1 cellular context compared by ENCODE assay signal in the genomic region with DNA sequence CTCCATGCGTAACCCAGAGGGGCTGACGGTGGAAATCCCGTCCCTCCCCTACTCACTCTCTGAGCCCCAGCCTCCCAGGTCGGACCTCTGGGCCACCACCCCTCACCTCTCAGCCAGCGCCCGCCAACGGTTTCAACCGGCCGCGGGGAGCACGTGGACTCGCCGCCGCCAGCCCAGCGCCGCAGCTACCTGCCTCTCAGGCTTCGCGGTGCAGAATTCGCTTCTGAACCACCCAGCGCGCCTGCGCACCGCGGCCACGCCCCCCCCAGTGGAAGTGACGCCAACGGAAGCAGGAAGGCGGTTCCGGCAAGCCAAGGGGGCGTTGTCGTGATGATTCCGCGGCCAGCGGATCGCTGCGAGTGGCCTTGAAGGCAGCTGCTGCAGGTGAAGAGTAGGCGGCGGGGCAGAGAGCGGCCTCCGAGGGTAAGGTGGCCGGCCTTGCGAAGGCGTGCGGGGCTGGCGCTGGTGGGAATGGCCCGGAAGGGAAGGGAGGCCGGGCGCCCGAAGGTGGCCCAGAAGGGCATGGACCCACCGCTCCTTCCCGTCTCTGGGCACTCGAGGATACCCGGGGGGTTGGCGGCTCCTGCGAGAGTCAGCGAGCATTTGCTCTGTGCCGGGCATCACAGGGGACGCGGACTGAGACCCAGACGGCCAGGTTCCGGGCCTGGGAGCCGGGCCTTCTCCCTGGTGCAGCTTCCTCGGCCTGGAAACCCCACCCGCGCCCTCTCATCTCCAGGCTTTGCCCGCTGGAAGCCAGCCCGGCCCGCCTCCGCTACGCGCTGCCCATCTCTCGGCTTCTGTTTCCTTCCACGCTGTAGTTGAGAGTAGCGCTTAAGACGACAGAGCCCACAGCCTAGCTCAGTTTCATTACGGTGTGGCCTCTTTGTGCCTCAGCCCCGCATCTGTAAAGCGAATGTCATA.
TF ChIP-seq lines count a peak whose summit lies in the region.

A gene with protein sequence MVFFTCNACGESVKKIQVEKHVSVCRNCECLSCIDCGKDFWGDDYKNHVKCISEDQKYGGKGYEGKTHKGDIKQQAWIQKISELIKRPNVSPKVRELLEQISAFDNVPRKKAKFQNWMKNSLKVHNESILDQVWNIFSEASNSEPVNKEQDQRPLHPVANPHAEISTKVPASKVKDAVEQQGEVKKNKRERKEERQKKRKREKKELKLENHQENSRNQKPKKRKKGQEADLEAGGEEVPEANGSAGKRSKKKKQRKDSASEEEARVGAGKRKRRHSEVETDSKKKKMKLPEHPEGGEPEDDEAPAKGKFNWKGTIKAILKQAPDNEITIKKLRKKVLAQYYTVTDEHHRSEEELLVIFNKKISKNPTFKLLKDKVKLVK (minus strand): TSS at position 225 of the 921 bp plus-strand sequence. CDS start 6,412 bp downstream, outside the sequence.
A gene with protein sequence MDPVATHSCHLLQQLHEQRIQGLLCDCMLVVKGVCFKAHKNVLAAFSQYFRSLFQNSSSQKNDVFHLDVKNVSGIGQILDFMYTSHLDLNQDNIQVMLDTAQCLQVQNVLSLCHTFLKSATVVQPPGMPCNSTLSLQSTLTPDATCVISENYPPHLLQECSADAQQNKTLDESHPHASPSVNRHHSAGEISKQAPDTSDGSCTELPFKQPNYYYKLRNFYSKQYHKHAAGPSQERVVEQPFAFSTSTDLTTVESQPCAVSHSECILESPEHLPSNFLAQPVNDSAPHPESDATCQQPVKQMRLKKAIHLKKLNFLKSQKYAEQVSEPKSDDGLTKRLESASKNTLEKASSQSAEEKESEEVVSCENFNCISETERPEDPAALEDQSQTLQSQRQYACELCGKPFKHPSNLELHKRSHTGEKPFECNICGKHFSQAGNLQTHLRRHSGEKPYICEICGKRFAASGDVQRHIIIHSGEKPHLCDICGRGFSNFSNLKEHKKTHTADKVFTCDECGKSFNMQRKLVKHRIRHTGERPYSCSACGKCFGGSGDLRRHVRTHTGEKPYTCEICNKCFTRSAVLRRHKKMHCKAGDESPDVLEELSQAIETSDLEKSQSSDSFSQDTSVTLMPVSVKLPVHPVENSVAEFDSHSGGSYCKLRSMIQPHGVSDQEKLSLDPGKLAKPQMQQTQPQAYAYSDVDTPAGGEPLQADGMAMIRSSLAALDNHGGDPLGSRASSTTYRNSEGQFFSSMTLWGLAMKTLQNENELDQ (plus strand): TSS at position 322 of the 921 bp plus-strand sequence. CDS start 9,695 bp downstream, outside the sequence.

TF ChIP-seq in HepG2, 621 proteins besides CTCF, POLR2A, EP300 and RAD21 (continued from another document and continues in another):
- no peak for TF ChIP-seq PLRG1 (conservative IDR thresholded peaks at IDR 0.05)
- TF ChIP-seq ZNF773 (CRISPR knock-in tag; IDR thresholded peaks at IDR 0.05; ENCODE audit: borderline replicate concordance), result 0 out of 2 replicates have a peak, but pooled peaks have one; percentile 17
- TF ChIP-seq ZNF660 (CRISPR knock-in tag; IDR thresholded peaks at IDR 0.05; ENCODE audit: borderline replicate concordance, low read depth), result no peak
- TF ChIP-seq MED1 (CRISPR knock-in tag; IDR thresholded peaks at IDR 0.05), result no peak; the same call in none of the 2 replicates
- no peak for TF ChIP-seq ZFAT (CRISPR knock-in tag; conservative IDR thresholded peaks at IDR 0.05)
- TF ChIP-seq, protein P1, sequence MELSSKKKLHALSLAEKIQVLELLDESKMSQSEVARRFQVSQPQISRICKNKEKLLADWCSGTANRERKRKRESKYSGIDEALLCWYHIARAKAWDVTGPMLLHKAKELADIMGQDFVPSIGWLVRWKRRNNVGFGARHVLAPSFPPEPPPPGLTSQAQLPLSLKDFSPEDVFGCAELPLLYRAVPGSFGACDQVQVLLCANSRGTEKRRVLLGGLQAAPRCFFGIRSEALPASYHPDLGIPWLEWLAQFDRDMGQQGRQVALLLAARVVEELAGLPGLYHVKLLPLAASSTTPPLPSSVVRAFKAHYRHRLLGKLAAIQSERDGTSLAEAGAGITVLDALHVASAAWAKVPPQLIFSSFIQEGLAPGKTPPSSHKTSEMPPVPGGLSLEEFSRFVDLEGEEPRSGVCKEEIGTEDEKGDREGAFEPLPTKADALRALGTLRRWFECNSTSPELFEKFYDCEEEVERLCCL (CRISPR knock-in tag; IDR thresholded peaks at IDR 0.05; ENCODE audit: borderline replicate concordance), result 0 out of 2 replicates have a peak, but pooled peaks have one; percentile 29
- peak; percentile 99 for TF ChIP-seq MXI1 (IDR thresholded peaks at IDR 0.05; ENCODE audit: borderline replicate concordance, low read depth, low read length)
- TF ChIP-seq, protein P2, sequence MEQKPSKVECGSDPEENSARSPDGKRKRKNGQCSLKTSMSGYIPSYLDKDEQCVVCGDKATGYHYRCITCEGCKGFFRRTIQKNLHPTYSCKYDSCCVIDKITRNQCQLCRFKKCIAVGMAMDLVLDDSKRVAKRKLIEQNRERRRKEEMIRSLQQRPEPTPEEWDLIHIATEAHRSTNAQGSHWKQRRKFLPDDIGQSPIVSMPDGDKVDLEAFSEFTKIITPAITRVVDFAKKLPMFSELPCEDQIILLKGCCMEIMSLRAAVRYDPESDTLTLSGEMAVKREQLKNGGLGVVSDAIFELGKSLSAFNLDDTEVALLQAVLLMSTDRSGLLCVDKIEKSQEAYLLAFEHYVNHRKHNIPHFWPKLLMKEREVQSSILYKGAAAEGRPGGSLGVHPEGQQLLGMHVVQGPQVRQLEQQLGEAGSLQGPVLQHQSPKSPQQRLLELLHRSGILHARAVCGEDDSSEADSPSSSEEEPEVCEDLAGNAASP (CRISPR knock-in tag; IDR thresholded peaks at IDR 0.05; ENCODE audit: borderline replicate concordance), result peak; percentile 45; the same call in 1 of the 2 replicates
- TF ChIP-seq, protein P3, sequence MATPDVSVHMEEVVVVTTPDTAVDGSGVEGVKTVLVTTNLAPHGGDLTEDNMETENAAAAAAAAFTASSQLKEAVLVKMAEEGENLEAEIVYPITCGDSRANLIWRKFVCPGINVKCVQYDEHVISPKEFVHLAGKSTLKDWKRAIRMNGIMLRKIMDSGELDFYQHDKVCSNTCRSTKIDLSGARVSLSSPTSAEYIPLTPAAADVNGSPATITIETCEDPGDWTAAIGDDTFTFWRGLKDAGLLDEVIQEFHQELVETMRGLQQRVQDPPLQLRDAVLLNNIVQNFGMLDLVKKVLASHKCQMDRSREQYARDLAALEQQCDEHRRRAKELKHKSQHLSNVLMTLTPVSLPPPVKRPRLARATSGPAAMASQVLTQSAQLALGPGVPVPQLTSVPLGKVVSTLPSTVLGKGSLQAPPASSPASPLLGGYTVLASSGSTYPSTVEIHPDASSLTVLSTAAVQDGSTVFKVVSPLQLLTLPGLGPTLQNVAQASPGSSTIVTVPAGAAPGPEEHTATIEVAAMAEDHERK (CRISPR knock-in tag; IDR thresholded peaks at IDR 0.05; ENCODE audit: low read depth), result no peak
- TF ChIP-seq, protein P4, sequence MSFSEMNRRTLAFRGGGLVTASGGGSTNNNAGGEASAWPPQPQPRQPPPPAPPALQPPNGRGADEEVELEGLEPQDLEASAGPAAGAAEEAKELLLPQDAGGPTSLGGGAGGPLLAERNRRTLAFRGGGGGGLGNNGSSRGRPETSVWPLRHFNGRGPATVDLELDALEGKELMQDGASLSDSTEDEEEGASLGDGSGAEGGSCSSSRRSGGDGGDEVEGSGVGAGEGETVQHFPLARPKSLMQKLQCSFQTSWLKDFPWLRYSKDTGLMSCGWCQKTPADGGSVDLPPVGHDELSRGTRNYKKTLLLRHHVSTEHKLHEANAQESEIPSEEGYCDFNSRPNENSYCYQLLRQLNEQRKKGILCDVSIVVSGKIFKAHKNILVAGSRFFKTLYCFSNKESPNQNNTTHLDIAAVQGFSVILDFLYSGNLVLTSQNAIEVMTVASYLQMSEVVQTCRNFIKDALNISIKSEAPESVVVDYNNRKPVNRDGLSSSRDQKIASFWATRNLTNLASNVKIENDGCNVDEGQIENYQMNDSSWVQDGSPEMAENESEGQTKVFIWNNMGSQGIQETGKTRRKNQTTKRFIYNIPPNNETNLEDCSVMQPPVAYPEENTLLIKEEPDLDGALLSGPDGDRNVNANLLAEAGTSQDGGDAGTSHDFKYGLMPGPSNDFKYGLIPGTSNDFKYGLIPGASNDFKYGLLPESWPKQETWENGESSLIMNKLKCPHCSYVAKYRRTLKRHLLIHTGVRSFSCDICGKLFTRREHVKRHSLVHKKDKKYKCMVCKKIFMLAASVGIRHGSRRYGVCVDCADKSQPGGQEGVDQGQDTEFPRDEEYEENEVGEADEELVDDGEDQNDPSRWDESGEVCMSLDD (CRISPR knock-in tag; IDR thresholded peaks at IDR 0.05; ENCODE audit: borderline replicate concordance), result no peak
- peak; percentile 96 for TF ChIP-seq ARNT2 (CRISPR knock-in tag; IDR thresholded peaks at IDR 0.05; ENCODE audit: low read depth)
- TF ChIP-seq CBX1 (IDR thresholded peaks at IDR 0.05; ENCODE audit: low read depth), result no peak
- TF ChIP-seq, protein P5, sequence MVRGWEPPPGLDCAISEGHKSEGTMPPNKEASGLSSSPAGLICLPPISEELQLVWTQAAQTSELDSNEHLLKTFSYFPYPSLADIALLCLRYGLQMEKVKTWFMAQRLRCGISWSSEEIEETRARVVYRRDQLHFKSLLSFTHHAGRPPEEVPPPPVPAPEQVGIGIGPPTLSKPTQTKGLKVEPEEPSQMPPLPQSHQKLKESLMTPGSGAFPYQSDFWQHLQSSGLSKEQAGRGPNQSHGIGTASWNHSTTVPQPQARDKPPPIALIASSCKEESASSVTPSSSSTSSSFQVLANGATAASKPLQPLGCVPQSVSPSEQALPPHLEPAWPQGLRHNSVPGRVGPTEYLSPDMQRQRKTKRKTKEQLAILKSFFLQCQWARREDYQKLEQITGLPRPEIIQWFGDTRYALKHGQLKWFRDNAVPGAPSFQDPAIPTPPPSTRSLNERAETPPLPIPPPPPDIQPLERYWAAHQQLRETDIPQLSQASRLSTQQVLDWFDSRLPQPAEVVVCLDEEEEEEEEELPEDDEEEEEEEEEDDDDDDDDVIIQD (CRISPR knock-in tag; IDR thresholded peaks at IDR 0.05; ENCODE audit: low read depth), result no peak; the same call in 1 of the 2 replicates
- no peak for TF ChIP-seq KDM6A (CRISPR knock-in tag; IDR thresholded peaks at IDR 0.05; ENCODE audit: low read depth)
- TF ChIP-seq, protein P6, sequence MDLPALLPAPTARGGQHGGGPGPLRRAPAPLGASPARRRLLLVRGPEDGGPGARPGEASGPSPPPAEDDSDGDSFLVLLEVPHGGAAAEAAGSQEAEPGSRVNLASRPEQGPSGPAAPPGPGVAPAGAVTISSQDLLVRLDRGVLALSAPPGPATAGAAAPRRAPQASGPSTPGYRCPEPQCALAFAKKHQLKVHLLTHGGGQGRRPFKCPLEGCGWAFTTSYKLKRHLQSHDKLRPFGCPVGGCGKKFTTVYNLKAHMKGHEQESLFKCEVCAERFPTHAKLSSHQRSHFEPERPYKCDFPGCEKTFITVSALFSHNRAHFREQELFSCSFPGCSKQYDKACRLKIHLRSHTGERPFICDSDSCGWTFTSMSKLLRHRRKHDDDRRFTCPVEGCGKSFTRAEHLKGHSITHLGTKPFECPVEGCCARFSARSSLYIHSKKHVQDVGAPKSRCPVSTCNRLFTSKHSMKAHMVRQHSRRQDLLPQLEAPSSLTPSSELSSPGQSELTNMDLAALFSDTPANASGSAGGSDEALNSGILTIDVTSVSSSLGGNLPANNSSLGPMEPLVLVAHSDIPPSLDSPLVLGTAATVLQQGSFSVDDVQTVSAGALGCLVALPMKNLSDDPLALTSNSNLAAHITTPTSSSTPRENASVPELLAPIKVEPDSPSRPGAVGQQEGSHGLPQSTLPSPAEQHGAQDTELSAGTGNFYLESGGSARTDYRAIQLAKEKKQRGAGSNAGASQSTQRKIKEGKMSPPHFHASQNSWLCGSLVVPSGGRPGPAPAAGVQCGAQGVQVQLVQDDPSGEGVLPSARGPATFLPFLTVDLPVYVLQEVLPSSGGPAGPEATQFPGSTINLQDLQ (CRISPR knock-in tag; IDR thresholded peaks at IDR 0.05), result no peak
- no peak for TF ChIP-seq YY1 (IDR thresholded peaks at IDR 0.05; ENCODE audit: insufficient read depth, insufficient replicate concordance, low read depth, low read length)
- no peak; the same call in 1 of the 2 replicates for TF ChIP-seq CHCHD3 (CRISPR knock-in tag; IDR thresholded peaks at IDR 0.05)
- TF ChIP-seq KLF11 (CRISPR knock-in tag; IDR thresholded peaks at IDR 0.05), result peak; percentile 79
- peak; percentile 98 for TF ChIP-seq GABPA (IDR thresholded peaks at IDR 0.05; ENCODE audit: low read depth, low read length)
- TF ChIP-seq GABPA (CRISPR knock-in tag; IDR thresholded peaks at IDR 0.05; ENCODE audit: low read depth), result peak; percentile 97
- TF ChIP-seq, protein P7, sequence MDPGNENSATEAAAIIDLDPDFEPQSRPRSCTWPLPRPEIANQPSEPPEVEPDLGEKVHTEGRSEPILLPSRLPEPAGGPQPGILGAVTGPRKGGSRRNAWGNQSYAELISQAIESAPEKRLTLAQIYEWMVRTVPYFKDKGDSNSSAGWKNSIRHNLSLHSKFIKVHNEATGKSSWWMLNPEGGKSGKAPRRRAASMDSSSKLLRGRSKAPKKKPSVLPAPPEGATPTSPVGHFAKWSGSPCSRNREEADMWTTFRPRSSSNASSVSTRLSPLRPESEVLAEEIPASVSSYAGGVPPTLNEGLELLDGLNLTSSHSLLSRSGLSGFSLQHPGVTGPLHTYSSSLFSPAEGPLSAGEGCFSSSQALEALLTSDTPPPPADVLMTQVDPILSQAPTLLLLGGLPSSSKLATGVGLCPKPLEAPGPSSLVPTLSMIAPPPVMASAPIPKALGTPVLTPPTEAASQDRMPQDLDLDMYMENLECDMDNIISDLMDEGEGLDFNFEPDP (CRISPR knock-in tag; conservative IDR thresholded peaks at IDR 0.05), result no peak
- no peak for TF ChIP-seq SCMH1 (CRISPR knock-in tag; IDR thresholded peaks at IDR 0.05; ENCODE audit: borderline replicate concordance)
- peak; percentile 8 for TF ChIP-seq STAG1 (CRISPR knock-in tag; IDR thresholded peaks at IDR 0.05)
- TF ChIP-seq, protein P8, sequence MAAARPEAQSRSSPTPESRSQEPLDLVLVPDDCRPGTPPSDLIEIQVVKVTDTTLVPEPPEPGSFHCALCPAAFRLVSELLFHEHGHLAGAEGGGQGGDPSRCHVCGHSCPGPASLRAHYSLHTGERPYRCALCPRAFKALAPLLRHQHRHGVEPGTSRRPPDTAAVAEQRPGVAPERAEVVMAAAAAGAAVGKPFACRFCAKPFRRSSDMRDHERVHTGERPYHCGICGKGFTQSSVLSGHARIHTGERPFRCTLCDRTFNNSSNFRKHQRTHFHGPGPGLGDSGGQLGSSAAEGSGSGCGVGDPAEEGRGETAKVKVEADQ (CRISPR knock-in tag; IDR thresholded peaks at IDR 0.05; ENCODE audit: borderline replicate concordance), result peak; percentile 78
- peak; percentile 34 for TF ChIP-seq RARA (CRISPR knock-in tag; IDR thresholded peaks at IDR 0.05)
- TF ChIP-seq ZNF335 (CRISPR knock-in tag; IDR thresholded peaks at IDR 0.05), result no peak
- no peak for TF ChIP-seq SIX4 (CRISPR knock-in tag; IDR thresholded peaks at IDR 0.05)
- no peak for TF ChIP-seq ZFYVE20 (CRISPR knock-in tag; IDR thresholded peaks at IDR 0.05; ENCODE audit: borderline replicate concordance, low read depth)
- TF ChIP-seq SNAI1 (CRISPR knock-in tag; IDR thresholded peaks at IDR 0.05; ENCODE audit: borderline replicate concordance), result peak; percentile 92; the same call in 1 of the 2 replicates
- 0 out of 2 replicates have a peak, but pooled peaks have one; percentile 22 for TF ChIP-seq SNAPC2 (CRISPR knock-in tag; IDR thresholded peaks at IDR 0.05)
- peak; percentile 81 for TF ChIP-seq ZNF564 (CRISPR knock-in tag; IDR thresholded peaks at IDR 0.05)
- TF ChIP-seq ISX (CRISPR knock-in tag; conservative IDR thresholded peaks at IDR 0.05), result 0 out of 2 replicates have a peak, but pooled peaks have one; percentile 56
